In the genomic region with DNA sequence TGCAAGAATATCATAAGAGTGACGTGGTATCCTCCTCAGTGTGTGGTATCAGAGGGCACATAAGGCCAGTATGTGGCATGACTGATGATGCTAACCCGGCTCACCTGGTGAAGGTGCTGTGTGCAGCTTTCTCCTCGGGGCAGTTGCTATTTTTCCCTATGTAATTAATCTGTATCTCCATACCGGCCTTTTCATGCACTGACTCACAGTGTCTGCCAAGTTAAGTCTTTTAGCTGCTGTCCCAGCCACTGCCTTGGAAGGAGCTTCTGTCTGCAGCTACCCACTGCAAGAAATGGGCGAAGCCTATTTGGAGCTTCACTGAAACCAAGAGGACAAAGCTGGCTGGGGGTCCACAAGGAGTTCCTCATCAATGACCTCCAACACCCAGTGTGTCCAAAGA, we compare ENCODE assay signal across 16 cellular contexts. TPM values are rescaled to one million over a fixed set of nuclear protein-coding genes. Genes with fewer than 3 reads are reported as not detected.
A peak's percentile ranks its signal among the peaks of the same experiment; 100 is the strongest.
DNase-seq lines count a peak whose midpoint lies in the region; ATAC-seq, FAIRE-seq and TF ChIP-seq lines count a peak whose summit lies in the region.
"Had no signal": no experiment of that assay in that cellular context is flagged by ENCODE, and none has a peak within 500 bp of the region (broad histone marks: within the 10 kb centered on the region; RNA-seq: fewer than 3 reads in every experiment).

No MANE protein-coding gene starts in this region.

- H3K4me1 ChIP-seq in HepG2 (ENCODE audit: insufficient read depth, low read length): no peaks in the 10 kb centered on the region
- no peaks in the 10 kb centered on the region for H3K4me1 ChIP-seq in right lobe of liver
- no peaks in the 10 kb centered on the region for H3K4me1 ChIP-seq in foreskin keratinocyte
- H3K4me1 ChIP-seq: Caco-2 had no signal

- H3K4me3 ChIP-seq in HepG2 (replicated peaks in 1 of 3; ENCODE audit: insufficient read depth in 1 of 3, low read depth in 2 of 3, low read length in 3 of 3) (no peak overlapping the region), right lobe of liver (no peak overlapping the region)
- H3K4me3 ChIP-seq: BLaER1, GM23248 had no signal

- no peak for DNase-seq in HepG2 (ENCODE audit: low spot score)
- DNase-seq in right lobe of liver: no peak
- peak; percentile 22 for DNase-seq in amniotic epithelial cell (ENCODE audit: low read depth)
- peak in 1 of 2 donors; percentile 65 for DNase-seq in foreskin keratinocyte
- DNase-seq in DMS79 treated with DMSO at 0.1 percent for 48 hours (lab: John Stamatoyannopoulos, UW): no peak
- no peak for DNase-seq in left cardiac atrium
- DNase-seq in HuH-7 (ENCODE audit: low spot score): no peak
- DNase-seq: 8988T; AML-193; Caco-2; CD8-positive, alpha-beta memory T cell; GM23248 had no signal

- in situ Hi-C loops in HepG2 (cut with HindIII; ENCODE audit: extremely low pct_ligation_motif_present, low pct_unique_long_range_greater_than_20kb): no loop called here

- peaks cover 2 to 17% of the 10 kb centered on the region in 2 experiments; a peak in 2 of 5 replicates for H3K27me3 ChIP-seq in HepG2 (ENCODE audit: control insufficient read depth in 1 of 2, insufficient read depth in 2 of 2, low read length in 2 of 2)
- H3K27me3 ChIP-seq in right lobe of liver: no peaks in the 10 kb centered on the region
- no peaks in the 10 kb centered on the region for H3K27me3 ChIP-seq in foreskin keratinocyte
- H3K27me3 ChIP-seq: BLaER1 had no signal

- TF ChIP-seq EP300 in HepG2 (IDR thresholded peaks at IDR 0.05; ENCODE audit: low read depth in 2 of 2, low read length in 2 of 2) (no peak), HepG2 (CRISPR knock-in tag; IDR thresholded peaks at IDR 0.05; ENCODE audit: borderline replicate concordance) (no peak)

- BruUV-seq in HepG2 (replicated peaks; lab: Mats Ljungman, UMichigan): no TSS peak

- intact Hi-C loops in HepG2 (cut with micrococcal nuclease; ENCODE audit: unreplicated experiment): no loop called here
- intact Hi-C loops in right lobe of liver (cut with DNase I): no loop called here
- intact Hi-C loops in left cardiac atrium (cut with DNase I): no loop called here

- WGBS in HepG2 (ENCODE audit: low lambda C conversion rate): 7% methylated on average over 5 of the region's 5 CpGs
- WGBS in right lobe of liver (ENCODE audit: insufficient coverage, low coverage, low lambda C conversion rate, missing lambda C conversion rate): 88% methylated on average over 4 of the region's 5 CpGs

- H3K36me3 ChIP-seq in HepG2 (replicated peaks in 1 of 2; ENCODE audit: control insufficient read depth in 1 of 2, insufficient read depth in 2 of 2, low read length in 2 of 2) (no peaks in the 10 kb centered on the region), right lobe of liver (no peaks in the 10 kb centered on the region)
- H3K36me3 ChIP-seq: BLaER1 had no signal

- ATAC-seq in HepG2 (no peak), right lobe of liver (no peak), foreskin keratinocyte (peak; percentile 38), left cardiac atrium (no peak)
- ATAC-seq: HCT116 had no signal

- CTCF ChIA-PET in HepG2 (lab: Yijun Ruan, JAX; ENCODE audit: low intra/inter-chr PET ratio, low total read pairs): interaction anchor here (1.6 kb wide), 1 partner anchor 407 kb away, joined by 4 read pairs; no protein-coding TSS in a partner anchor

- no peak overlapping the region for H3K4me2 ChIP-seq in HepG2 (ENCODE audit: low read depth, low read length)
- H3K4me2 ChIP-seq: BLaER1 had no signal

- H3K9me3 ChIP-seq in HepG2 (ENCODE audit: low read length) (no peaks in the 10 kb centered on the region), right lobe of liver (no peaks in the 10 kb centered on the region)
- H3K9me3 ChIP-seq: BLaER1, Caco-2 had no signal

- no peak overlapping the region for H2AFZ ChIP-seq in HepG2 (ENCODE audit: low read length)
- H2AFZ ChIP-seq: GM23248 had no signal

- H3K79me2 ChIP-seq in HepG2 (ENCODE audit: insufficient read depth, low read length): no peaks in the 10 kb centered on the region

- TF ChIP-seq POLR2A in HepG2 (IDR thresholded peaks at IDR 0.05; ENCODE audit: insufficient read depth in 1 of 2, low read depth in 2 of 2, low read length in 2 of 2) (no peak), right lobe of liver (IDR thresholded peaks at IDR 0.05) (no peak)

- no peak for TF ChIP-seq RAD21 in HepG2 (CRISPR knock-in tag; IDR thresholded peaks at IDR 0.05)

- TF ChIP-seq CTCF in HepG2 (CRISPR knock-in tag; IDR thresholded peaks at IDR 0.05): no peak
- no peak for TF ChIP-seq CTCF in right lobe of liver (IDR thresholded peaks at IDR 0.05)
- no peak for TF ChIP-seq CTCF in foreskin keratinocyte (conservative IDR thresholded peaks at IDR 0.05)

- H3K27ac ChIP-seq in HepG2 (ENCODE audit: extremely low read length, insufficient read depth, low read length) (no peak overlapping the region), right lobe of liver (no peak overlapping the region), foreskin keratinocyte (no peak overlapping the region)
- H3K27ac ChIP-seq: BLaER1, GM23248 had no signal

- no peaks in the 10 kb centered on the region for H4K20me1 ChIP-seq in HepG2 (ENCODE audit: insufficient read depth, low read length)
- H4K20me1 ChIP-seq: BLaER1 had no signal

- H3K9ac ChIP-seq in HepG2 (ENCODE audit: insufficient read depth, low read depth, low read length): no peak overlapping the region
- H3K9ac ChIP-seq: BLaER1, GM23248 had no signal

- POLR2A ChIA-PET in HepG2 (lab: Yijun Ruan, JAX): no interaction called here

- FAIRE-seq in HepG2 (lab: Jason Lieb, UNC): no peak
- FAIRE-seq: H54 had no signal

TF ChIP-seq in HepG2, 621 proteins besides CTCF, POLR2A, EP300 and RAD21:
- TF ChIP-seq CREB1 (IDR thresholded peaks at IDR 0.05) (peak; percentile 39; the same call in 1 of the 2 replicates), CREB1 (CRISPR knock-in tag; IDR thresholded peaks at IDR 0.05) (no peak)
- TF ChIP-seq, protein P1, sequence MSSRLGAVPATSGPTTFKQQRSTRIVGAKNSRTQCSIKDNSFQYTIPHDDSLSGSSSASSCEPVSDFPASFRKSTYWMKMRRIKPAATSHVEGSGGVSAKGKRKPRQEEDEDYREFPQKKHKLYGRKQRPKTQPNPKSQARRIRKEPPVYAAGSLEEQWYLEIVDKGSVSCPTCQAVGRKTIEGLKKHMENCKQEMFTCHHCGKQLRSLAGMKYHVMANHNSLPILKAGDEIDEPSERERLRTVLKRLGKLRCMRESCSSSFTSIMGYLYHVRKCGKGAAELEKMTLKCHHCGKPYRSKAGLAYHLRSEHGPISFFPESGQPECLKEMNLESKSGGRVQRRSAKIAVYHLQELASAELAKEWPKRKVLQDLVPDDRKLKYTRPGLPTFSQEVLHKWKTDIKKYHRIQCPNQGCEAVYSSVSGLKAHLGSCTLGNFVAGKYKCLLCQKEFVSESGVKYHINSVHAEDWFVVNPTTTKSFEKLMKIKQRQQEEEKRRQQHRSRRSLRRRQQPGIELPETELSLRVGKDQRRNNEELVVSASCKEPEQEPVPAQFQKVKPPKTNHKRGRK (CRISPR knock-in tag; IDR thresholded peaks at IDR 0.05): no peak

RNA-seq across cellular contexts. Expression of a gene that starts 46.0 kb away (rescaled TPM):
- not detected in 2 replicates for total RNA-seq in HepG2 (2016; rRNA removed; fragmentation: Illumina TruSeq; extraction: Trizol)
- not detected in 2 replicates for total RNA-seq in HepG2 (2016; cell fraction: cytosol; rRNA removed; fragmentation: Illumina TruSeq; extraction: Trizol; ENCODE audit: low read depth)
- not detected in 2 replicates for total RNA-seq in HepG2 (2016; cell fraction: insoluble cytoplasmic fraction; rRNA removed; fragmentation: Illumina TruSeq; extraction: Trizol)
- not detected in 2 replicates for total RNA-seq in HepG2 (2016; cell fraction: membrane; rRNA removed; fragmentation: Illumina TruSeq; extraction: Trizol)
- total RNA-seq in HepG2 (2016; cell fraction: nucleus; rRNA removed; fragmentation: Illumina TruSeq; extraction: Trizol): not detected in 2 replicates
- polyA plus RNA-seq in HepG2 (2011; rRNA removed): not detected in 2 replicates
- not detected in 2 replicates for polyA plus RNA-seq in HepG2 (2011; cell fraction: cytosol; rRNA removed)
- not detected in 2 replicates for polyA plus RNA-seq in HepG2 (2011; cell fraction: nucleus; rRNA removed)
- not detected in 2 replicates for polyA plus RNA-seq in HepG2 (2012)
- not detected in 2 replicates for polyA plus RNA-seq in HepG2 (2016; cell fraction: cytosol; fragmentation: Illumina TruSeq; extraction: Trizol; ENCODE audit: low read depth)
- polyA plus RNA-seq in HepG2 (2016; cell fraction: insoluble cytoplasmic fraction; fragmentation: Illumina TruSeq; extraction: Trizol; ENCODE audit: low read depth): not detected in 2 replicates
- not detected in 2 replicates for polyA plus RNA-seq in HepG2 (2016; cell fraction: membrane; fragmentation: Illumina TruSeq; extraction: Trizol; ENCODE audit: low read depth)
- polyA plus RNA-seq in HepG2 (2016; cell fraction: nucleus; fragmentation: Illumina TruSeq; extraction: Trizol; ENCODE audit: insufficient read depth, low read depth): not detected in 2 replicates
- polyA minus RNA-seq in HepG2 (2011; rRNA and poly(A)+ RNA removed; ENCODE audit: low replicate concordance): 1.3 TPM in 1 of 2 replicates, not detected in the other
- not detected in 2 replicates for polyA minus RNA-seq in HepG2 (2011; cell fraction: cytosol; rRNA and poly(A)+ RNA removed)
- polyA minus RNA-seq in HepG2 (2011; cell fraction: nucleus; rRNA and poly(A)+ RNA removed): not detected in 2 replicates
- not detected for total RNA-seq in right lobe of liver
- not detected in 2 replicates for total RNA-seq in foreskin keratinocyte
- polyA plus RNA-seq in foreskin keratinocyte: 0.07 and 0.11 TPM in 2 replicates
- total RNA-seq in left cardiac atrium: not detected
- total RNA-seq: CD8-positive, alpha-beta memory T cell; HT-29 had no signal
- polyA plus RNA-seq: CD8-positive, alpha-beta memory T cell had no signal
